In genomic region chr12:112116232-112117060, GRCh38 we compare ENCODE assay signal across 1 cellular context.
TF ChIP-seq lines count a peak whose summit lies in the region.

No MANE protein-coding gene starts in this region.

TF ChIP-seq in K562, 482 proteins besides CTCF, POLR2A, EP300 and RAD21 (continued from another document and continues in another):
- TF ChIP-seq ZNF740 (CRISPR knock-in tag; IDR thresholded peaks at IDR 0.05): no peak
- TF ChIP-seq ZNF740 (tag; IDR thresholded peaks at IDR 0.05): no peak
- TF ChIP-seq, protein P1, sequence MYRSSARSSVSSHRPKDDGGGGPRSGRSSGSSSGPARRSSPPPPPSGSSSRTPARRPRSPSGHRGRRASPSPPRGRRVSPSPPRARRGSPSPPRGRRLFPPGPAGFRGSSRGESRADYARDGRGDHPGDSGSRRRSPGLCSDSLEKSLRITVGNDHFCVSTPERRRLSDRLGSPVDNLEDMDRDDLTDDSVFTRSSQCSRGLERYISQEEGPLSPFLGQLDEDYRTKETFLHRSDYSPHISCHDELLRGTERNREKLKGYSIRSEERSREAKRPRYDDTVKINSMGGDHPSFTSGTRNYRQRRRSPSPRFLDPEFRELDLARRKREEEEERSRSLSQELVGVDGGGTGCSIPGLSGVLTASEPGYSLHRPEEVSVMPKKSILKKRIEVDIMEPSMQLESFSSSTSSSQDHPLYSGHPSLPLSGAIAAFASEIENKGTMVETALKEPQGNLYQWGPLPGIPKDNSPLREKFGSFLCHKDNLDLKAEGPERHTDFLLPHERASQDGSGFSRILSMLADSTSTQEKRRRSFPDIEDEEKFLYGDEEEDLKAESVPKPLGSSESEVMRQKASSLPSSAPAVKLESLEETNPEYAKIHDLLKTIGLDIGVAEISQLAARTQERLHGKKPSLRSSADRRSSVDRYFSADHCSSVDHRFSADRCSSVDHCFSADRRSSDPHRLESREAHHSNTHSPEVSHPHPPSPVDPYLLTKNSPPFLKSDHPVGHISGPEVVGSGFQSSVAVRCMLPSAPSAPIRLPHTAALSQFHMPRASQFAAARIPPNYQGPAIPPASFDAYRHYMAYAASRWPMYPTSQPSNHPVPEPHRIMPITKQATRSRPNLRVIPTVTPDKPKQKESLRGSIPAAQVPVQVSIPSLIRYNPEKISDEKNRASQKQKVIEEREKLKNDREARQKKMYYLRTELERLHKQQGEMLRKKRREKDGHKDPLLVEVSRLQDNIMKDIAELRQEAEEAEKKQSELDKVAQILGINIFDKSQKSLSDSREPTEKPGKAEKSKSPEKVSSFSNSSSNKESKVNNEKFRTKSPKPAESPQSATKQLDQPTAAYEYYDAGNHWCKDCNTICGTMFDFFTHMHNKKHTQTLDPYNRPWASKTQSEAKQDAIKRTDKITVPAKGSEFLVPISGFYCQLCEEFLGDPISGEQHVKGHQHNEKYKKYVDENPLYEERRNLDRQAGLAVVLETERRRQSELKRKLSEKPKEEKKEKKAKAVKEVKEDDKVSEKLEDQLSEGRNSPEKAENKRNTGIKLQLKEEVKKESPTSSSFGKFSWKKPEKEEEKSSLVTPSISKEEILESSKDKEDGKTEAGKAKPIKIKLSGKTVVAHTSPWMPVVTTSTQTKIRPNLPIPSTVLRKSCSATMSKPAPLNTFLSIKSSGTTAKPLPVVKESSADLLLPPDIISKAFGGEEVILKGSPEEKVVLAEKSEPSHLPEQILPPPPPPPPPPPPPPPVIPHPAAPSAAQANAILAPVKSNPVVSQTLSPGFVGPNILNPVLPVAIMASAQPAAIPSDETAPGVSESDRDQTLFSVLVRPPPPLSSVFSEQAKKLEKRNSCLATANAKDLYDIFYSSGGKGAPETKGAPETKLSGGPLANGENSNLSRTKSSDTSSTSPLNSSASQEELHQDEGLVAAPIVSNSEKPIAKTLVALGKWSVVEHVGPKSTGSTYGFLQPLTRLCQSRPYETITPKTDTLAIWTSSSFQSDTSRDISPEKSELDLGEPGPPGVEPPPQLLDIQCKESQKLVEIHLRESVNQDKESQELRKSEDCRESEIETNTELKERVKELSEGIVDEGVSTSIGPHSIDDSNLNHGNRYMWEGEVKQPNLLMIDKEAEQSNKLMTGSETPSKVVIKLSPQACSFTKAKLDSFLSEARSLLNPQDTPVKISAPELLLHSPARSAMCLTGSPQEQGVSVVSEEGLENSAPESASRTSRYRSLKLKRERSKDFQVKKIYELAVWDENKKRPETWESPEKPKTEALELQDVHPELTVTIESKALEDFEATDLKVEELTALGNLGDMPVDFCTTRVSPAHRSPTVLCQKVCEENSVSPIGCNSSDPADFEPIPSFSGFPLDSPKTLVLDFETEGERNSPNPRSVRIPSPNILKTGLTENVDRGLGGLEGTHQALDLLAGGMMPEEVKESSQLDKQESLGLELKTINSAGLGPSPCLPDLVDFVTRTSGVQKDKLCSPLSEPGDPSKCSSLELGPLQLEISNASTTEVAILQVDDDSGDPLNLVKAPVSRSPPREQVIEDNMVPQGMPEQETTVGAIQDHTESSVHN (IDR thresholded peaks at IDR 0.05; ENCODE audit: borderline replicate concordance in 1 of 2, low read depth in 1 of 2): no peak
- no peak for TF ChIP-seq PTRF (tag; IDR thresholded peaks at IDR 0.05)
- TF ChIP-seq ERF (CRISPR knock-in tag; IDR thresholded peaks at IDR 0.05): 0 out of 2 replicates have a peak, but pooled peaks have one; percentile 48
- TF ChIP-seq CBFA2T3 (IDR thresholded peaks at IDR 0.05): peak; percentile 21; the same call in 1 of the 2 replicates
- peak; percentile 70; the same call in 1 of the 2 replicates for TF ChIP-seq NFRKB (IDR thresholded peaks at IDR 0.05; ENCODE audit: low read depth)
- TF ChIP-seq MBD2 (IDR thresholded peaks at IDR 0.05; ENCODE audit: borderline replicate concordance, low read depth): peak; percentile 23; the same call in 1 of the 2 replicates
- TF ChIP-seq SETDB1 (IDR thresholded peaks at IDR 0.05; ENCODE audit: low read length): no peak
- TF ChIP-seq, protein P2, sequence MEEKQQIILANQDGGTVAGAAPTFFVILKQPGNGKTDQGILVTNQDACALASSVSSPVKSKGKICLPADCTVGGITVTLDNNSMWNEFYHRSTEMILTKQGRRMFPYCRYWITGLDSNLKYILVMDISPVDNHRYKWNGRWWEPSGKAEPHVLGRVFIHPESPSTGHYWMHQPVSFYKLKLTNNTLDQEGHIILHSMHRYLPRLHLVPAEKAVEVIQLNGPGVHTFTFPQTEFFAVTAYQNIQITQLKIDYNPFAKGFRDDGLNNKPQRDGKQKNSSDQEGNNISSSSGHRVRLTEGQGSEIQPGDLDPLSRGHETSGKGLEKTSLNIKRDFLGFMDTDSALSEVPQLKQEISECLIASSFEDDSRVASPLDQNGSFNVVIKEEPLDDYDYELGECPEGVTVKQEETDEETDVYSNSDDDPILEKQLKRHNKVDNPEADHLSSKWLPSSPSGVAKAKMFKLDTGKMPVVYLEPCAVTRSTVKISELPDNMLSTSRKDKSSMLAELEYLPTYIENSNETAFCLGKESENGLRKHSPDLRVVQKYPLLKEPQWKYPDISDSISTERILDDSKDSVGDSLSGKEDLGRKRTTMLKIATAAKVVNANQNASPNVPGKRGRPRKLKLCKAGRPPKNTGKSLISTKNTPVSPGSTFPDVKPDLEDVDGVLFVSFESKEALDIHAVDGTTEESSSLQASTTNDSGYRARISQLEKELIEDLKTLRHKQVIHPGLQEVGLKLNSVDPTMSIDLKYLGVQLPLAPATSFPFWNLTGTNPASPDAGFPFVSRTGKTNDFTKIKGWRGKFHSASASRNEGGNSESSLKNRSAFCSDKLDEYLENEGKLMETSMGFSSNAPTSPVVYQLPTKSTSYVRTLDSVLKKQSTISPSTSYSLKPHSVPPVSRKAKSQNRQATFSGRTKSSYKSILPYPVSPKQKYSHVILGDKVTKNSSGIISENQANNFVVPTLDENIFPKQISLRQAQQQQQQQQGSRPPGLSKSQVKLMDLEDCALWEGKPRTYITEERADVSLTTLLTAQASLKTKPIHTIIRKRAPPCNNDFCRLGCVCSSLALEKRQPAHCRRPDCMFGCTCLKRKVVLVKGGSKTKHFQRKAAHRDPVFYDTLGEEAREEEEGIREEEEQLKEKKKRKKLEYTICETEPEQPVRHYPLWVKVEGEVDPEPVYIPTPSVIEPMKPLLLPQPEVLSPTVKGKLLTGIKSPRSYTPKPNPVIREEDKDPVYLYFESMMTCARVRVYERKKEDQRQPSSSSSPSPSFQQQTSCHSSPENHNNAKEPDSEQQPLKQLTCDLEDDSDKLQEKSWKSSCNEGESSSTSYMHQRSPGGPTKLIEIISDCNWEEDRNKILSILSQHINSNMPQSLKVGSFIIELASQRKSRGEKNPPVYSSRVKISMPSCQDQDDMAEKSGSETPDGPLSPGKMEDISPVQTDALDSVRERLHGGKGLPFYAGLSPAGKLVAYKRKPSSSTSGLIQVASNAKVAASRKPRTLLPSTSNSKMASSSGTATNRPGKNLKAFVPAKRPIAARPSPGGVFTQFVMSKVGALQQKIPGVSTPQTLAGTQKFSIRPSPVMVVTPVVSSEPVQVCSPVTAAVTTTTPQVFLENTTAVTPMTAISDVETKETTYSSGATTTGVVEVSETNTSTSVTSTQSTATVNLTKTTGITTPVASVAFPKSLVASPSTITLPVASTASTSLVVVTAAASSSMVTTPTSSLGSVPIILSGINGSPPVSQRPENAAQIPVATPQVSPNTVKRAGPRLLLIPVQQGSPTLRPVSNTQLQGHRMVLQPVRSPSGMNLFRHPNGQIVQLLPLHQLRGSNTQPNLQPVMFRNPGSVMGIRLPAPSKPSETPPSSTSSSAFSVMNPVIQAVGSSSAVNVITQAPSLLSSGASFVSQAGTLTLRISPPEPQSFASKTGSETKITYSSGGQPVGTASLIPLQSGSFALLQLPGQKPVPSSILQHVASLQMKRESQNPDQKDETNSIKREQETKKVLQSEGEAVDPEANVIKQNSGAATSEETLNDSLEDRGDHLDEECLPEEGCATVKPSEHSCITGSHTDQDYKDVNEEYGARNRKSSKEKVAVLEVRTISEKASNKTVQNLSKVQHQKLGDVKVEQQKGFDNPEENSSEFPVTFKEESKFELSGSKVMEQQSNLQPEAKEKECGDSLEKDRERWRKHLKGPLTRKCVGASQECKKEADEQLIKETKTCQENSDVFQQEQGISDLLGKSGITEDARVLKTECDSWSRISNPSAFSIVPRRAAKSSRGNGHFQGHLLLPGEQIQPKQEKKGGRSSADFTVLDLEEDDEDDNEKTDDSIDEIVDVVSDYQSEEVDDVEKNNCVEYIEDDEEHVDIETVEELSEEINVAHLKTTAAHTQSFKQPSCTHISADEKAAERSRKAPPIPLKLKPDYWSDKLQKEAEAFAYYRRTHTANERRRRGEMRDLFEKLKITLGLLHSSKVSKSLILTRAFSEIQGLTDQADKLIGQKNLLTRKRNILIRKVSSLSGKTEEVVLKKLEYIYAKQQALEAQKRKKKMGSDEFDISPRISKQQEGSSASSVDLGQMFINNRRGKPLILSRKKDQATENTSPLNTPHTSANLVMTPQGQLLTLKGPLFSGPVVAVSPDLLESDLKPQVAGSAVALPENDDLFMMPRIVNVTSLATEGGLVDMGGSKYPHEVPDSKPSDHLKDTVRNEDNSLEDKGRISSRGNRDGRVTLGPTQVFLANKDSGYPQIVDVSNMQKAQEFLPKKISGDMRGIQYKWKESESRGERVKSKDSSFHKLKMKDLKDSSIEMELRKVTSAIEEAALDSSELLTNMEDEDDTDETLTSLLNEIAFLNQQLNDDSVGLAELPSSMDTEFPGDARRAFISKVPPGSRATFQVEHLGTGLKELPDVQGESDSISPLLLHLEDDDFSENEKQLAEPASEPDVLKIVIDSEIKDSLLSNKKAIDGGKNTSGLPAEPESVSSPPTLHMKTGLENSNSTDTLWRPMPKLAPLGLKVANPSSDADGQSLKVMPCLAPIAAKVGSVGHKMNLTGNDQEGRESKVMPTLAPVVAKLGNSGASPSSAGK (IDR thresholded peaks at IDR 0.05): 0 out of 2 replicates have a peak, but pooled peaks have one; percentile 10
- TF ChIP-seq EHMT2 (IDR thresholded peaks at IDR 0.05): no peak
- no peak for TF ChIP-seq ZNF436 (CRISPR knock-in tag; IDR thresholded peaks at IDR 0.05)
- TF ChIP-seq POLR2AphosphoS5 (IDR thresholded peaks at IDR 0.05; ENCODE audit: control insufficient read depth, insufficient read depth, low read depth, low read length): peak; percentile 71
- TF ChIP-seq NONO (IDR thresholded peaks at IDR 0.05; ENCODE audit: low read depth in 2 of 2, low read length in 1 of 2): no peak
- peak; percentile 28 for TF ChIP-seq TAF1 (IDR thresholded peaks at IDR 0.05; ENCODE audit: control insufficient read depth, extremely low read depth, insufficient read depth, low read length, severe bottlenecking)
- no peak for TF ChIP-seq NR2C2 (CRISPR knock-in tag; IDR thresholded peaks at IDR 0.05)
- TF ChIP-seq NR2C2 (tag; IDR thresholded peaks at IDR 0.05): peak; percentile 49; the same call in 1 of the 2 replicates
- TF ChIP-seq SIN3B (IDR thresholded peaks at IDR 0.05; ENCODE audit: low read depth): no peak
- TF ChIP-seq, protein P3, sequence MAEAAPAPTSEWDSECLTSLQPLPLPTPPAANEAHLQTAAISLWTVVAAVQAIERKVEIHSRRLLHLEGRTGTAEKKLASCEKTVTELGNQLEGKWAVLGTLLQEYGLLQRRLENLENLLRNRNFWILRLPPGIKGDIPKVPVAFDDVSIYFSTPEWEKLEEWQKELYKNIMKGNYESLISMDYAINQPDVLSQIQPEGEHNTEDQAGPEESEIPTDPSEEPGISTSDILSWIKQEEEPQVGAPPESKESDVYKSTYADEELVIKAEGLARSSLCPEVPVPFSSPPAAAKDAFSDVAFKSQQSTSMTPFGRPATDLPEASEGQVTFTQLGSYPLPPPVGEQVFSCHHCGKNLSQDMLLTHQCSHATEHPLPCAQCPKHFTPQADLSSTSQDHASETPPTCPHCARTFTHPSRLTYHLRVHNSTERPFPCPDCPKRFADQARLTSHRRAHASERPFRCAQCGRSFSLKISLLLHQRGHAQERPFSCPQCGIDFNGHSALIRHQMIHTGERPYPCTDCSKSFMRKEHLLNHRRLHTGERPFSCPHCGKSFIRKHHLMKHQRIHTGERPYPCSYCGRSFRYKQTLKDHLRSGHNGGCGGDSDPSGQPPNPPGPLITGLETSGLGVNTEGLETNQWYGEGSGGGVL (CRISPR knock-in tag; IDR thresholded peaks at IDR 0.05): no peak
- peak; percentile 24 for TF ChIP-seq PRDM10 (IDR thresholded peaks at IDR 0.05; ENCODE audit: partially characterized antibody)
- no peak for TF ChIP-seq ZNF140 (CRISPR knock-in tag; IDR thresholded peaks at IDR 0.05)
- no peak for TF ChIP-seq CBX2 (IDR thresholded peaks at IDR 0.05; ENCODE audit: insufficient read depth, low read length, poor library complexity, severe bottlenecking)
- peak; percentile 8; the same call in 1 of the 2 replicates for TF ChIP-seq NR2C1 (IDR thresholded peaks at IDR 0.05)
- no peak for TF ChIP-seq NR2C1 (tag; IDR thresholded peaks at IDR 0.05)
